In the genomic region with DNA sequence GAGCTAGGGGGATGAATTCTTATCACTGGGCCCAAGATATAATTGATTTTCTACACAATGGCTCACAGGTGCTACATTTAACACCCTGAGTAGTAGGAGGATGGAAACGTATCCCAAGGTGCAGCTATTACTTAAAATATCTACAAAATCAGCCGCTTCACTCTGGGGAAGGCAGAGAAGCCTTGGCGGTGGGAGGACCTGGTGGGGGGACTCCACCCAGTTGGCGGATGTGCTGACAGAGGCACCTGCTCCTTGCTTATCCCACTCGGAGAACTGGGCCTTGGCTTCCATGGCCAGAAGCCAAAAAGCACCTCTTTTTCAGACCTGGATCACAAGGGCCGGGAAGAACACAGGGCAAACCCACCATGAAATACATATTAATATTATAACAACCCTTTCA, we compare ENCODE assay signal across 17 cellular contexts.
"Had no signal": no experiment of that assay in that cellular context is flagged by ENCODE, and none has a peak within 500 bp of the region (broad histone marks: within the 10 kb centered on the region; RNA-seq: fewer than 3 reads in every experiment).

No MANE protein-coding gene starts in this region.

- H3K9me3 Mint-ChIP-seq: activated CD4-positive, alpha-beta memory T cell treated with anti-CD3 and anti-CD28 coated beads, Interleukin-2, amount 10 ng/mL, durations not matched to agents 7 days and 5 days; activated CD4-positive, alpha-beta T cell treated with anti-CD3 and anti-CD28 coated beads, Interleukin-2, amount 10 ng/mL, durations not matched to agents 24 days and 14 days; activated naive CD4-positive, alpha-beta T cell treated with anti-CD3 and anti-CD28 coated beads, Interleukin-2, amount 10 ng/mL, durations not matched to agents 7 days and 5 days; natural killer cell had no signal

- H3K27me3 ChIP-seq: cardiac muscle cell, hepatocyte, upper lobe of left lung had no signal

- H3K36me3 Mint-ChIP-seq: activated naive CD4-positive, alpha-beta T cell treated with anti-CD3 and anti-CD28 coated beads, Interleukin-2, amount 10 ng/mL, durations not matched to agents 7 days and 5 days; natural killer cell had no signal

- H3K27ac ChIP-seq: cardiac muscle cell, hepatocyte, left ventricle myocardium inferior, upper lobe of left lung had no signal

- H3K36me3 ChIP-seq: cardiac muscle cell, left ventricle myocardium inferior, upper lobe of left lung had no signal

- DNase-seq: activated CD4-positive, alpha-beta memory T cell treated with anti-CD3 and anti-CD28 coated beads, Interleukin-2, amount 10 ng/mL, durations not matched to agents 7 days and 5 days; activated CD4-positive, alpha-beta T cell treated with anti-CD3 and anti-CD28 coated beads, Interleukin-2, amount 10 ng/mL, durations not matched to agents 24 days and 14 days; activated effector memory CD4-positive, alpha-beta T cell treated with anti-CD3 and anti-CD28 coated beads, Interleukin-2, amount 50 U/mL, for 16 hours; activated naive CD4-positive, alpha-beta T cell treated with anti-CD3 and anti-CD28 coated beads, Interleukin-2, amount 10 ng/mL, durations not matched to agents 7 days and 5 days; effector CD8-positive, alpha-beta T cell; foreskin melanocyte; left ventricle myocardium inferior; mammary epithelial cell; midbrain; natural killer cell; stimulated activated CD4-positive, alpha-beta T cell treated with anti-CD3 and anti-CD28 coated beads, Interleukin-4, amount 100 ng/mL, for 24 hours; stimulated activated naive CD8-positive, alpha-beta T cell treated with anti-CD3 and anti-CD28 coated beads, Interleukin-15, Interleukin-2, amounts not matched to agents 100 U/mL and 50 U/mL, for 24 hours; upper lobe of left lung had no signal

- H2AFZ ChIP-seq: hepatocyte had no signal

- H3K27ac Mint-ChIP-seq: activated CD4-positive, alpha-beta memory T cell treated with anti-CD3 and anti-CD28 coated beads, Interleukin-2, amount 10 ng/mL, durations not matched to agents 7 days and 5 days; activated CD4-positive, alpha-beta T cell treated with anti-CD3 and anti-CD28 coated beads, Interleukin-2, amount 10 ng/mL, durations not matched to agents 24 days and 14 days; activated naive CD4-positive, alpha-beta T cell treated with anti-CD3 and anti-CD28 coated beads, Interleukin-2, amount 10 ng/mL, durations not matched to agents 7 days and 5 days; natural killer cell had no signal

- H3K4me3 ChIP-seq: cardiac muscle cell, hepatocyte, left ventricle myocardium inferior, upper lobe of left lung had no signal

- H3K4me2 ChIP-seq: hepatocyte had no signal

- H3K4me1 Mint-ChIP-seq: activated CD4-positive, alpha-beta memory T cell treated with anti-CD3 and anti-CD28 coated beads, Interleukin-2, amount 10 ng/mL, durations not matched to agents 7 days and 5 days; activated CD4-positive, alpha-beta T cell treated with anti-CD3 and anti-CD28 coated beads, Interleukin-2, amount 10 ng/mL, durations not matched to agents 24 days and 14 days; activated naive CD4-positive, alpha-beta T cell treated with anti-CD3 and anti-CD28 coated beads, Interleukin-2, amount 10 ng/mL, durations not matched to agents 7 days and 5 days; natural killer cell had no signal

- H3K79me2 ChIP-seq: hepatocyte had no signal

- ATAC-seq: activated CD4-positive, CD25-positive, alpha-beta regulatory T cell treated with anti-CD3 and anti-CD28 coated beads, Interleukin-2, amount 50 U/mL, for 24 hours; esophagus mucosa; natural killer cell; stimulated activated naive CD8-positive, alpha-beta T cell treated with anti-CD3 and anti-CD28 coated beads, Interleukin-15, Interleukin-2, amounts not matched to agents 100 U/mL and 50 U/mL, for 24 hours had no signal

- H3K4me3 Mint-ChIP-seq: activated CD4-positive, alpha-beta memory T cell treated with anti-CD3 and anti-CD28 coated beads, Interleukin-2, amount 10 ng/mL, durations not matched to agents 7 days and 5 days; activated CD4-positive, alpha-beta T cell treated with anti-CD3 and anti-CD28 coated beads, Interleukin-2, amount 10 ng/mL, durations not matched to agents 24 days and 14 days; activated naive CD4-positive, alpha-beta T cell treated with anti-CD3 and anti-CD28 coated beads, Interleukin-2, amount 10 ng/mL, durations not matched to agents 7 days and 5 days; natural killer cell had no signal

- H3K4me1 ChIP-seq: left ventricle myocardium inferior, upper lobe of left lung had no signal
